8 cellular contexts compared by ENCODE assay signal in genomic region chr15:82832601-82833209, GRCh38. TPM values are rescaled to one million over a fixed set of nuclear protein-coding genes. Genes with fewer than 3 reads are reported as not detected.
DNase-seq lines count a peak whose midpoint lies in the region; ATAC-seq and TF ChIP-seq lines count a peak whose summit lies in the region.

No MANE protein-coding gene starts in this region.

- peak in 2 of 10 experiments; percentile 15 to 18 for DNase-seq in CD4-positive, alpha-beta T cell
- DNase-seq in fibroblast of the conjunctiva (ENCODE audit: low read depth): peak; percentile 60
- no peak for DNase-seq in NCI-H2029 treated with DMSO at 0.1 percent for 48 hours (lab: John Stamatoyannopoulos, UW)
- no peak for DNase-seq in C1 segment of cervical spinal cord (lab: John Stamatoyannopoulos, UW)

- ATAC-seq in CD4-positive, alpha-beta T cell (ENCODE audit: poor library complexity): peak; percentile 26
- peak; percentile 83 for ATAC-seq in GM19467 (IDR thresholded peaks at IDR 0.05; ENCODE audit: unreplicated experiment)
- ATAC-seq in HG03460 (IDR thresholded peaks at IDR 0.05; ENCODE audit: unreplicated experiment): peak; percentile 85
- ATAC-seq in stimulated activated memory B cell treated with anti-CD40 and anti-IgM and Interleukin-4, amounts not matched to agents 10 μg/mL and 1 μg/mL and 100 μg/mL, for 72 hours: peak; percentile 91

- H3K4me1 Mint-ChIP-seq in CD4-positive, alpha-beta T cell (ENCODE audit: low read depth): peaks cover 7% of the 10 kb centered on the region
- peaks cover 30% of the 10 kb centered on the region for H3K4me1 Mint-ChIP-seq in stimulated activated memory B cell treated with anti-CD40 and anti-IgM and Interleukin-4, amounts not matched to agents 10 μg/mL and 1 μg/mL and 100 μg/mL, for 72 hours

- H3K4me3 Mint-ChIP-seq in CD4-positive, alpha-beta T cell: no peak overlapping the region
- peak overlapping the region; percentile 56 for H3K4me3 Mint-ChIP-seq in stimulated activated memory B cell treated with anti-CD40 and anti-IgM and Interleukin-4, amounts not matched to agents 10 μg/mL and 1 μg/mL and 100 μg/mL, for 72 hours

- CTCF ChIA-PET in CD4-positive, alpha-beta T cell (lab: Charles Lee): no interaction called here

- H3K4me3 ChIP-seq in WI38 (ENCODE audit: low read depth, low read length): no peak overlapping the region

- no peaks in the 10 kb centered on the region for H3K27me3 Mint-ChIP-seq in CD4-positive, alpha-beta T cell
- no peaks in the 10 kb centered on the region for H3K27me3 Mint-ChIP-seq in stimulated activated memory B cell treated with anti-CD40 and anti-IgM and Interleukin-4, amounts not matched to agents 10 μg/mL and 1 μg/mL and 100 μg/mL, for 72 hours

- H3K27me3 ChIP-seq in CD4-positive, alpha-beta T cell (ENCODE audit: control insufficient read depth, insufficient read depth, low read length): no peaks in the 10 kb centered on the region

- no peak for TF ChIP-seq CTCF in CD4-positive, alpha-beta T cell (IDR thresholded peaks at IDR 0.05)
- 0 out of 2 replicates have a peak, but pooled peaks have one; percentile 5 for TF ChIP-seq CTCF in WI38 (IDR thresholded peaks at IDR 0.05; ENCODE audit: low read depth, low read length)

- no peak overlapping the region for H3K27ac ChIP-seq in CD4-positive, alpha-beta T cell (ENCODE audit: low read depth, low read length)

- H3K9me3 ChIP-seq in CD4-positive, alpha-beta T cell (ENCODE audit: control insufficient read depth, low read length): no peaks in the 10 kb centered on the region

- intact Hi-C loops in CD4-positive, alpha-beta T cell (cut with DNase I, micrococcal nuclease): no loop called here

- POLR2A ChIA-PET in CD4-positive, alpha-beta T cell (lab: Charles Lee): interaction anchor here (1.1 kb wide), 1 partner anchor 23 kb away, joined by 3 read pairs; the partner anchor contains the start of gene WHAMM

- H3K9me3 Mint-ChIP-seq in CD4-positive, alpha-beta T cell: no peaks in the 10 kb centered on the region
- no peaks in the 10 kb centered on the region for H3K9me3 Mint-ChIP-seq in stimulated activated memory B cell treated with anti-CD40 and anti-IgM and Interleukin-4, amounts not matched to agents 10 μg/mL and 1 μg/mL and 100 μg/mL, for 72 hours

- peaks cover 100% of the 10 kb centered on the region for H3K36me3 Mint-ChIP-seq in CD4-positive, alpha-beta T cell (ENCODE audit: low read depth)
- peaks cover 87% of the 10 kb centered on the region for H3K36me3 Mint-ChIP-seq in stimulated activated memory B cell treated with anti-CD40 and anti-IgM and Interleukin-4, amounts not matched to agents 10 μg/mL and 1 μg/mL and 100 μg/mL, for 72 hours

- no peak overlapping the region for H3K27ac Mint-ChIP-seq in CD4-positive, alpha-beta T cell
- H3K27ac Mint-ChIP-seq in stimulated activated memory B cell treated with anti-CD40 and anti-IgM and Interleukin-4, amounts not matched to agents 10 μg/mL and 1 μg/mL and 100 μg/mL, for 72 hours: peak overlapping the region; percentile 90

RNA-seq across cellular contexts. Expression of gene WHAMM, which starts 23.3 kb away (rescaled TPM):
- total RNA-seq in CD4-positive, alpha-beta T cell: 10 to 100 TPM; 86.4 to 87.7 TPM

RNA-seq across cellular contexts. Expression of gene FSD2, which starts 26.8 kb away (rescaled TPM):
- total RNA-seq in CD4-positive, alpha-beta T cell: not detected

Comparison
In these comparisons a context has a peak if more than half of its experiments do, and no peak if none do; other contexts are left out.
1. ATAC-seq: peak in every context shown above with its lines; median percentile 91 in stimulated activated memory B cell treated with anti-CD40 and anti-IgM and Interleukin-4, amounts not matched to agents 10 μg/mL and 1 μg/mL and 100 μg/mL, for 72 hours; 85 in HG03460; 83 in GM19467; 26 in CD4-positive, alpha-beta T cell.